In genomic region chr5:119327018-119327417, GRCh38 we compare ENCODE assay signal across 9 cellular contexts. TPM values are rescaled to one million over a fixed set of nuclear protein-coding genes. Genes with fewer than 3 reads are reported as not detected.
DNase-seq lines count a peak whose midpoint lies in the region; ATAC-seq and TF ChIP-seq lines count a peak whose summit lies in the region.
"Had no signal": no experiment of that assay in that cellular context is flagged by ENCODE, and none has a peak within 500 bp of the region (broad histone marks: within the 10 kb centered on the region; RNA-seq: fewer than 3 reads in every experiment).

No MANE protein-coding gene starts in this region.

- H3K4me1 ChIP-seq in gastroesophageal sphincter: peaks cover 0 to 27% (median 15%) of the 10 kb centered on the region in 3 donors

- peaks cover 93% of the 10 kb centered on the region for H3K4me1 Mint-ChIP-seq in activated CD4-positive, alpha-beta memory T cell treated with anti-CD3 and anti-CD28 coated beads, Interleukin-2, amount 10 ng/mL, durations not matched to agents 7 days and 5 days
- peaks cover 98% of the 10 kb centered on the region for H3K4me1 Mint-ChIP-seq in stimulated activated naive CD8-positive, alpha-beta T cell treated with anti-CD3 and anti-CD28 coated beads, Interleukin-15, Interleukin-2, amounts not matched to agents 100 ng/mL and 50 ng/mL, for 24 hours (ENCODE audit: low read depth)

- CTCF ChIA-PET in activated CD4-positive, alpha-beta memory T cell treated with anti-CD3 and anti-CD28 coated beads, Interleukin-2, amount 10 ng/mL, durations not matched to agents 7 days and 5 days (lab: Charles Lee): interaction anchor here (1.1 to 3.7 kb wide), 2 partner anchors 13 to 17 kb away, joined by 3 to 35 read pairs; no protein-coding TSS in a partner anchor

- TF ChIP-seq CTCF in fibroblast of the aortic adventitia (IDR thresholded peaks at IDR 0.05; ENCODE audit: insufficient read depth, low read length): no peak
- no peak for TF ChIP-seq CTCF in gastroesophageal sphincter (IDR thresholded peaks at IDR 0.05)

- ATAC-seq in HG03039 (IDR thresholded peaks at IDR 0.05; ENCODE audit: unreplicated experiment) (peak; percentile 32), gastroesophageal sphincter (no peak)

- TF ChIP-seq POLR2A in gastroesophageal sphincter (IDR thresholded peaks at IDR 0.05): no peak

- no peak for DNase-seq in activated CD4-positive, alpha-beta memory T cell treated with anti-CD3 and anti-CD28 coated beads, Interleukin-2, amount 10 ng/mL, durations not matched to agents 7 days and 5 days
- DNase-seq in fibroblast of the aortic adventitia (ENCODE audit: low read depth): peak; percentile 17
- DNase-seq in MG63: no peak
- DNase-seq in SKM-1 (lab: John Stamatoyannopoulos, UW; ENCODE audit: unreplicated experiment): no peak
- DNase-seq: activated gamma-delta T cell treated with Interleukin-2 at 50 U/mL for 16 hours, NCI-H2107 had no signal

- H3K27ac ChIP-seq in gastroesophageal sphincter: no peak overlapping the region

- peak overlapping the region; percentile 87 for H3K27ac Mint-ChIP-seq in activated CD4-positive, alpha-beta memory T cell treated with anti-CD3 and anti-CD28 coated beads, Interleukin-2, amount 10 ng/mL, durations not matched to agents 7 days and 5 days
- H3K27ac Mint-ChIP-seq in stimulated activated naive CD8-positive, alpha-beta T cell treated with anti-CD3 and anti-CD28 coated beads, Interleukin-15, Interleukin-2, amounts not matched to agents 100 ng/mL and 50 ng/mL, for 24 hours: peak overlapping the region; percentile 99

- H3K9me3 ChIP-seq in gastroesophageal sphincter (no peaks in the 10 kb centered on the region), MG63 (no peaks in the 10 kb centered on the region)

- H3K9me3 Mint-ChIP-seq in activated CD4-positive, alpha-beta memory T cell treated with anti-CD3 and anti-CD28 coated beads, Interleukin-2, amount 10 ng/mL, durations not matched to agents 7 days and 5 days: no peaks in the 10 kb centered on the region
- H3K9me3 Mint-ChIP-seq in stimulated activated naive CD8-positive, alpha-beta T cell treated with anti-CD3 and anti-CD28 coated beads, Interleukin-15, Interleukin-2, amounts not matched to agents 100 ng/mL and 50 ng/mL, for 24 hours: no peaks in the 10 kb centered on the region

- H3K27me3 Mint-ChIP-seq in activated CD4-positive, alpha-beta memory T cell treated with anti-CD3 and anti-CD28 coated beads, Interleukin-2, amount 10 ng/mL, durations not matched to agents 7 days and 5 days: no peaks in the 10 kb centered on the region
- H3K27me3 Mint-ChIP-seq in stimulated activated naive CD8-positive, alpha-beta T cell treated with anti-CD3 and anti-CD28 coated beads, Interleukin-15, Interleukin-2, amounts not matched to agents 100 ng/mL and 50 ng/mL, for 24 hours: no peaks in the 10 kb centered on the region

- POLR2A ChIA-PET in activated CD4-positive, alpha-beta memory T cell treated with anti-CD3 and anti-CD28 coated beads, Interleukin-2, amount 10 ng/mL, durations not matched to agents 7 days and 5 days (lab: Charles Lee): interaction anchor here (1.1 to 23.6 kb wide), 5 partner anchors 9 to 54 kb away, joined by 3 to 779 read pairs (median 234); partner anchors contain the start of gene TNFAIP8

- H3K36me3 ChIP-seq in gastroesophageal sphincter (no peaks in the 10 kb centered on the region), MG63 (no peaks in the 10 kb centered on the region; the same call in 1 of the 2 replicates)

- H3K27me3 ChIP-seq in gastroesophageal sphincter: no peaks in the 10 kb centered on the region
- no peaks in the 10 kb centered on the region for H3K27me3 ChIP-seq in MG63

- WGBS in gastroesophageal sphincter (ENCODE audit: low coverage in 1 of 2), 2 donors: 50 to 86% methylated on average over 3 to 5 of the region's 5 CpGs

- peak overlapping the region; percentile 61 for H3K4me3 Mint-ChIP-seq in activated CD4-positive, alpha-beta memory T cell treated with anti-CD3 and anti-CD28 coated beads, Interleukin-2, amount 10 ng/mL, durations not matched to agents 7 days and 5 days
- H3K4me3 Mint-ChIP-seq in stimulated activated naive CD8-positive, alpha-beta T cell treated with anti-CD3 and anti-CD28 coated beads, Interleukin-15, Interleukin-2, amounts not matched to agents 100 ng/mL and 50 ng/mL, for 24 hours: peak overlapping the region; percentile 74

- H3K36me3 Mint-ChIP-seq in activated CD4-positive, alpha-beta memory T cell treated with anti-CD3 and anti-CD28 coated beads, Interleukin-2, amount 10 ng/mL, durations not matched to agents 7 days and 5 days (ENCODE audit: low read depth): peaks cover 26% of the 10 kb centered on the region
- H3K36me3 Mint-ChIP-seq in stimulated activated naive CD8-positive, alpha-beta T cell treated with anti-CD3 and anti-CD28 coated beads, Interleukin-15, Interleukin-2, amounts not matched to agents 100 ng/mL and 50 ng/mL, for 24 hours (ENCODE audit: low read depth): peaks cover 17% of the 10 kb centered on the region

- no peak for TF ChIP-seq EP300 in gastroesophageal sphincter (IDR thresholded peaks at IDR 0.05)

- H3K4me3 ChIP-seq in fibroblast of the aortic adventitia (ENCODE audit: low read depth, low read length): no peak overlapping the region
- no peak overlapping the region for H3K4me3 ChIP-seq in gastroesophageal sphincter
- H3K4me3 ChIP-seq in MG63: no peak overlapping the region

RNA-seq across cellular contexts. Expression of gene TNFAIP8, which starts 28.8 kb away (rescaled TPM):
- total RNA-seq in activated CD4-positive, alpha-beta memory T cell treated with anti-CD3 and anti-CD28 coated beads, Interleukin-2, amount 10 ng/mL, durations not matched to agents 7 days and 5 days: 100 to 1,000 TPM; 161 to 163 TPM
- 13.4 and 33.3 TPM in 2 replicates for total RNA-seq in fibroblast of the aortic adventitia (ENCODE audit: low replicate concordance)
- 10 to 100 TPM; 25.4 to 76.7 (median 31.6) TPM for total RNA-seq in gastroesophageal sphincter
- 12.1 and 22.2 TPM in 2 replicates for total RNA-seq in MG63 (2014; rRNA removed; shearing (Covaris generic); ENCODE audit: low replicate concordance)
